In genomic region chr11:86740628-86741488, GRCh38 we compare ENCODE assay signal across 8 cellular contexts. TPM values are rescaled to one million over a fixed set of nuclear protein-coding genes. Genes with fewer than 3 reads are reported as not detected.
DNase-seq lines count a peak whose midpoint lies in the region; ATAC-seq and TF ChIP-seq lines count a peak whose summit lies in the region.

No MANE protein-coding gene starts in this region.

- peaks cover 16% of the 10 kb centered on the region; the same call in 1 of the 2 replicates for H3K9me2 ChIP-seq in GM23338 (ENCODE audit: insufficient read depth)

- H3K9me3 ChIP-seq in lung (ENCODE audit: control insufficient read depth in 2 of 2, insufficient read depth in 1 of 2, low read length in 1 of 2) = no peaks in the 10 kb centered on the region
- H3K9me3 ChIP-seq in tibial artery = no peaks in the 10 kb centered on the region
- H3K9me3 ChIP-seq in CD8-positive, alpha-beta T cell (ENCODE audit: low read length) = no peaks in the 10 kb centered on the region

- no peak overlapping the region for H3K4me2 ChIP-seq in GM23338

- DNase-seq in GM23338 (ENCODE audit: low spot score) (peak; percentile 66), NOMO-1 treated with DMSO at 0.1 percent for 48 hours (lab: John Stamatoyannopoulos, UW; ENCODE audit: unreplicated experiment) (peak; percentile 90), dermis microvascular lymphatic vessel endothelial cell (ENCODE audit: low read depth in 2 of 2) (peak; percentile 80 to 95), lung (ENCODE audit: low spot score) (peak; percentile 62), tibial artery (peak; percentile 70 to 86), GM13977 (ENCODE audit: low spot score) (no peak)
- no peak for DNase-seq in CD8-positive, alpha-beta T cell

- no peaks in the 10 kb centered on the region for H3K27me3 Mint-ChIP-seq in GM23338 (ENCODE audit: insufficient read depth, low read depth, poor library complexity)
- H3K27me3 Mint-ChIP-seq in CD8-positive, alpha-beta T cell (ENCODE audit: low read depth) = peaks cover 7% of the 10 kb centered on the region

- no peaks in the 10 kb centered on the region for H3K36me3 ChIP-seq in GM23338 (ENCODE audit: insufficient read depth)
- H3K36me3 ChIP-seq in lung (ENCODE audit: control insufficient read depth in 2 of 2, insufficient read depth in 2 of 2, low read length in 2 of 2) = no peaks in the 10 kb centered on the region
- H3K36me3 ChIP-seq in tibial artery = no peaks in the 10 kb centered on the region
- no peaks in the 10 kb centered on the region for H3K36me3 ChIP-seq in CD8-positive, alpha-beta T cell (ENCODE audit: insufficient read depth, low read length)

- no peaks in the 10 kb centered on the region for H3K79me2 ChIP-seq in GM23338 (replicated peaks; ENCODE audit: insufficient read depth)

- in situ Hi-C loops in GM13977 (cut with MboI; ENCODE audit: low pct_unique_long_range_greater_than_20kb, low sequenced_read_pairs, unreplicated experiment) = no loop called here

- peak overlapping the region; percentile 73; the same call in 1 of the 2 replicates for H3K27ac ChIP-seq in GM23338 (ENCODE audit: low read depth)
- peak overlapping the region; percentile 61 to 94 for H3K27ac ChIP-seq in lung (ENCODE audit: low read depth in 1 of 2, low read length in 1 of 2)
- peak overlapping the region; percentile 86 for H3K27ac ChIP-seq in tibial artery
- no peak overlapping the region for H3K27ac ChIP-seq in CD8-positive, alpha-beta T cell (ENCODE audit: low read depth, low read length)

- H3K27me3 ChIP-seq in GM23338 (ENCODE audit: insufficient read depth) (no peaks in the 10 kb centered on the region), lung (ENCODE audit: control insufficient read depth, insufficient read depth) (no peaks in the 10 kb centered on the region), tibial artery (no peaks in the 10 kb centered on the region)
- H3K27me3 ChIP-seq in CD8-positive, alpha-beta T cell (ENCODE audit: insufficient read depth, low read length) = no peaks in the 10 kb centered on the region

- H3K4me1 ChIP-seq in GM23338 (ENCODE audit: insufficient read depth) (no peaks in the 10 kb centered on the region), lung (ENCODE audit: control insufficient read depth in 2 of 2, insufficient read depth in 2 of 2, low read length in 2 of 2) (peaks cover 14 to 19% of the 10 kb centered on the region in 2 donors), tibial artery (peaks cover 0 to 74% (median 53%) of the 10 kb centered on the region in 4 donors)
- no peaks in the 10 kb centered on the region for H3K4me1 ChIP-seq in CD8-positive, alpha-beta T cell (ENCODE audit: insufficient read depth, low read length)

- H3K4me1 Mint-ChIP-seq in GM23338 = peaks cover 18% of the 10 kb centered on the region
- H3K4me1 Mint-ChIP-seq in CD8-positive, alpha-beta T cell (ENCODE audit: low read depth) = no peaks in the 10 kb centered on the region

- peak overlapping the region; percentile 93 for H3K27ac Mint-ChIP-seq in GM23338
- H3K27ac Mint-ChIP-seq in CD8-positive, alpha-beta T cell = no peak overlapping the region

- H3K9me3 Mint-ChIP-seq in GM23338 = peaks cover 4% of the 10 kb centered on the region; the same call in 1 of the 3 replicates
- no peaks in the 10 kb centered on the region for H3K9me3 Mint-ChIP-seq in CD8-positive, alpha-beta T cell

- peak overlapping the region; percentile 61 for H2AFZ ChIP-seq in GM23338

- ATAC-seq in GM23338 (peak; percentile 86), lung (ENCODE audit: insufficient read depth, low FRiP score) (peak; percentile 64), HG02870 (IDR thresholded peaks at IDR 0.05; ENCODE audit: unreplicated experiment) (no peak)
- no peak for ATAC-seq in CD8-positive, alpha-beta T cell

- H3K4me3 ChIP-seq in GM23338 = no peak overlapping the region
- H3K4me3 ChIP-seq in lung = no peak overlapping the region
- no peak overlapping the region for H3K4me3 ChIP-seq in tibial artery
- no peak overlapping the region for H3K4me3 ChIP-seq in CD8-positive, alpha-beta T cell (ENCODE audit: low read depth, low read length)

- WGBS in lung, 2 donors = 55 to 77% methylated on average over 7 of the region's 7 CpGs

- H4K20me1 ChIP-seq in GM23338 (replicated peaks; ENCODE audit: insufficient read depth) = no peaks in the 10 kb centered on the region

- CTCF ChIA-PET in CD8-positive, alpha-beta T cell (lab: Charles Lee) = no interaction called here

- POLR2A ChIA-PET in CD8-positive, alpha-beta T cell (lab: Charles Lee) = no interaction called here

- no peak for TF ChIP-seq CTCF in GM23338 (conservative IDR thresholded peaks at IDR 0.05; ENCODE audit: low read depth in 2 of 2)
- TF ChIP-seq CTCF in lung (IDR thresholded peaks at IDR 0.05; ENCODE audit: control extremely low read depth, extremely low read depth) = no peak
- no peak for TF ChIP-seq CTCF in tibial artery (IDR thresholded peaks at IDR 0.05)
- no peak for TF ChIP-seq CTCF in CD8-positive, alpha-beta T cell (IDR thresholded peaks at IDR 0.05)
- no peak for TF ChIP-seq CTCF in GM13977 (IDR thresholded peaks at IDR 0.05; ENCODE audit: extremely low read depth, insufficient read depth, missing control alignments)

- peaks cover 3% of the 10 kb centered on the region; the same call in 1 of the 3 replicates for H3K36me3 Mint-ChIP-seq in GM23338 (ENCODE audit: low read depth)
- H3K36me3 Mint-ChIP-seq in CD8-positive, alpha-beta T cell = no peaks in the 10 kb centered on the region

- H3K4me3 Mint-ChIP-seq in GM23338 = no peak overlapping the region; the same call in 2 of the 3 replicates
- H3K4me3 Mint-ChIP-seq in CD8-positive, alpha-beta T cell = no peak overlapping the region

- no peaks in the 10 kb centered on the region for H3F3A ChIP-seq in GM23338 (replicated peaks; ENCODE audit: low read depth)

- intact Hi-C loops in tibial artery (cut with DNase I; ENCODE audit: low total_unique reads) = loop anchor here (5.0 to 10.0 kb wide), 2 partner anchors 56 to 66 kb away; partner anchors contain the start of gene ME3
- intact Hi-C loops in CD8-positive, alpha-beta T cell (cut with DNase I, micrococcal nuclease) = no loop called here

TF ChIP-seq in GM23338, 12 proteins besides CTCF, POLR2A, EP300 and RAD21 (continues in another document):
- TF ChIP-seq, protein P1, sequence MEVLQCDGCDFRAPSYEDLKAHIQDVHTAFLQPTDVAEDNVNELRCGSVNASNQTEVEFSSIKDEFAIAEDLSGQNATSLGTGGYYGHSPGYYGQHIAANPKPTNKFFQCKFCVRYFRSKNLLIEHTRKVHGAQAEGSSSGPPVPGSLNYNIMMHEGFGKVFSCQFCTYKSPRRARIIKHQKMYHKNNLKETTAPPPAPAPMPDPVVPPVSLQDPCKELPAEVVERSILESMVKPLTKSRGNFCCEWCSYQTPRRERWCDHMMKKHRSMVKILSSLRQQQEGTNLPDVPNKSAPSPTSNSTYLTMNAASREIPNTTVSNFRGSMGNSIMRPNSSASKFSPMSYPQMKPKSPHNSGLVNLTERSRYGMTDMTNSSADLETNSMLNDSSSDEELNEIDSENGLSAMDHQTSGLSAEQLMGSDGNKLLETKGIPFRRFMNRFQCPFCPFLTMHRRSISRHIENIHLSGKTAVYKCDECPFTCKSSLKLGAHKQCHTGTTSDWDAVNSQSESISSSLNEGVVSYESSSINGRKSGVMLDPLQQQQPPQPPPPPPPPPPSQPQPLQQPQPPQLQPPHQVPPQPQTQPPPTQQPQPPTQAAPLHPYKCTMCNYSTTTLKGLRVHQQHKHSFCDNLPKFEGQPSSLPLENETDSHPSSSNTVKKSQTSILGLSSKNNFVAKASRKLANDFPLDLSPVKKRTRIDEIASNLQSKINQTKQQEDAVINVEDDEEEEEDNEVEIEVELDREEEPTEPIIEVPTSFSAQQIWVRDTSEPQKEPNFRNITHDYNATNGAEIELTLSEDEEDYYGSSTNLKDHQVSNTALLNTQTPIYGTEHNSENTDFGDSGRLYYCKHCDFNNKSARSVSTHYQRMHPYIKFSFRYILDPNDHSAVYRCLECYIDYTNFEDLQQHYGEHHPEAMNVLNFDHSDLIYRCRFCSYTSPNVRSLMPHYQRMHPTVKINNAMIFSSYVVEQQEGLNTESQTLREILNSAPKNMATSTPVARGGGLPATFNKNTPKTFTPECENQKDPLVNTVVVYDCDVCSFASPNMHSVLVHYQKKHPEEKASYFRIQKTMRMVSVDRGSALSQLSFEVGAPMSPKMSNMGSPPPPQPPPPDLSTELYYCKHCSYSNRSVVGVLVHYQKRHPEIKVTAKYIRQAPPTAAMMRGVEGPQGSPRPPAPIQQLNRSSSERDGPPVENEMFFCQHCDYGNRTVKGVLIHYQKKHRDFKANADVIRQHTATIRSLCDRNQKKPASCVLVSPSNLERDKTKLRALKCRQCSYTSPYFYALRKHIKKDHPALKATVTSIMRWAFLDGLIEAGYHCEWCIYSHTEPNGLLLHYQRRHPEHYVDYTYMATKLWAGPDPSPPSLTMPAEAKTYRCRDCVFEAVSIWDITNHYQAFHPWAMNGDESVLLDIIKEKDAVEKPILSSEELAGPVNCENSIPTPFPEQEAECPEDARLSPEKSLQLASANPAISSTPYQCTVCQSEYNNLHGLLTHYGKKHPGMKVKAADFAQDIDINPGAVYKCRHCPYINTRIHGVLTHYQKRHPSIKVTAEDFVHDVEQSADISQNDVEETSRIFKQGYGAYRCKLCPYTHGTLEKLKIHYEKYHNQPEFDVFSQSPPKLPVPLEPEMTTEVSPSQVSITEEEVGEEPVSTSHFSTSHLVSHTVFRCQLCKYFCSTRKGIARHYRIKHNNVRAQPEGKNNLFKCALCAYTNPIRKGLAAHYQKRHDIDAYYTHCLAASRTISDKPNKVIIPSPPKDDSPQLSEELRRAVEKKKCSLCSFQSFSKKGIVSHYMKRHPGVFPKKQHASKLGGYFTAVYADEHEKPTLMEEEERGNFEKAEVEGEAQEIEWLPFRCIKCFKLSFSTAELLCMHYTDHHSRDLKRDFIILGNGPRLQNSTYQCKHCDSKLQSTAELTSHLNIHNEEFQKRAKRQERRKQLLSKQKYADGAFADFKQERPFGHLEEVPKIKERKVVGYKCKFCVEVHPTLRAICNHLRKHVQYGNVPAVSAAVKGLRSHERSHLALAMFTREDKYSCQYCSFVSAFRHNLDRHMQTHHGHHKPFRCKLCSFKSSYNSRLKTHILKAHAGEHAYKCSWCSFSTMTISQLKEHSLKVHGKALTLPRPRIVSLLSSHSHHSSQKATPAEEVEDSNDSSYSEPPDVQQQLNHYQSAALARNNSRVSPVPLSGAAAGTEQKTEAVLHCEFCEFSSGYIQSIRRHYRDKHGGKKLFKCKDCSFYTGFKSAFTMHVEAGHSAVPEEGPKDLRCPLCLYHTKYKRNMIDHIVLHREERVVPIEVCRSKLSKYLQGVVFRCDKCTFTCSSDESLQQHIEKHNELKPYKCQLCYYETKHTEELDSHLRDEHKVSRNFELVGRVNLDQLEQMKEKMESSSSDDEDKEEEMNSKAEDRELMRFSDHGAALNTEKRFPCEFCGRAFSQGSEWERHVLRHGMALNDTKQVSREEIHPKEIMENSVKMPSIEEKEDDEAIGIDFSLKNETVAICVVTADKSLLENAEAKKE (CRISPR knock-in tag; IDR thresholded peaks at IDR 0.05) = no peak
- no peak for TF ChIP-seq EZH2phosphoT487 (IDR thresholded peaks at IDR 0.05; ENCODE audit: unreplicated experiment)

RNA-seq across cellular contexts. Expression of gene PRSS23, which starts 59.5 kb away (rescaled TPM):
- total RNA-seq in GM23338 (2014; rRNA removed; shearing (Covaris generic)) = 4.7 and 9.6 TPM in 2 replicates
- 2.1 and 3.9 TPM in 2 replicates for polyA plus RNA-seq in GM23338 (2016; fragmentation: Nextera tagmentation; extraction: Ambion mirVana)
- 108 and 196 TPM in 2 replicates for total RNA-seq in dermis microvascular lymphatic vessel endothelial cell
- total RNA-seq in lung = 10 to 100 TPM; 19.3 to 86.7 TPM
- 10 to 100 TPM in 1 of 2 donors, 1 to 10 TPM in 1; 9.9 to 50.8 TPM for polyA plus RNA-seq in lung
- under 1 TPM; 0.22 to 0.39 TPM for total RNA-seq in CD8-positive, alpha-beta T cell

Comparison
In these comparisons a context has a peak if more than half of its experiments do, and no peak if none do; other contexts are left out.
1. ATAC-seq: peak in GM23338 (single experiment) and lung (single experiment); none in CD8-positive, alpha-beta T cell (single experiment) and HG02870 (single experiment).
2. DNase-seq: peak in GM23338 (single experiment), NOMO-1 treated with DMSO at 0.1 percent for 48 hours (single experiment), dermis microvascular lymphatic vessel endothelial cell (2 of 2), lung (single experiment) and tibial artery (2 of 2); none in CD8-positive, alpha-beta T cell (0 of 7) and GM13977 (single experiment).